Comparison of ENCODE assay signal across 12 cellular contexts in the genomic region with DNA sequence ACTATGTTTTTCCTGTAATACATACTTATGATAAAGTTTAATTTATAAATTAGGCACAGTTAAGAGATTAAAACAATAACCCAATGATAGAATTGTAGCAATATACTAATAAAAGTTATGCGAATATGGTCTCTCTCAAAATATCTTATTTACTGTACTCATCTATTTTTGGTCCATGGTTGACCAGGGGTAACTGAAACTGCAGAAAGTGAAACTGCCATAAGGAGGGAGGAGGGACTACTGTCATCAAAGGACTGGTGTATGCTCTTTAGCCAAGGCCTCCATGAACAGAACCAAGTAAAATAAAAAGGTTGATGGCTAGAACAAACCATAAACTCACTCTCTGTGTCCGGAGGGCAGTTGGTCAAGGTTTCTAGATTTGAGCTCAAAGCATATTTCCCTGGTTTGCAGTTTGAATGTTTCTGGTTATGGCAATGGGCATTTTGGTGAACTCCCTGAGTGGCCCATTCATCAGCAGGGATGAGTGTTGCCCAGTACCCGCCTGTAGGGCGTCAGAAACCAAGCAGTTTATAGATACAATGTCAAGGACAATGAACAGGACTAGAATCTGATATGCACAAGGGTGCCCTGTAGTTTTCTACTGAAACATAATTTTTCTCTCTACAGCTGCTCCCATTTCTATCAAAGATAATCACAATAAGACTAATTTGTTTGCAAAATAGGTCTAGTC. TPM values are rescaled to one million over a fixed set of nuclear protein-coding genes. Genes with fewer than 3 reads are reported as not detected.
A peak's percentile ranks its signal among the peaks of the same experiment; 100 is the strongest.
DNase-seq lines count a peak whose midpoint lies in the region; ATAC-seq and FAIRE-seq lines count a peak whose summit lies in the region.
"Had no signal": no experiment of that assay in that cellular context is flagged by ENCODE, and none has a peak within 500 bp of the region (broad histone marks: within the 10 kb centered on the region; RNA-seq: fewer than 3 reads in every experiment).

No MANE protein-coding gene starts in this region.

- ATAC-seq in GM18519 (IDR thresholded peaks at IDR 0.05; ENCODE audit: low FRiP score, unreplicated experiment): peak; percentile 86
- peak; percentile 93 for ATAC-seq in GM21526 (IDR thresholded peaks at IDR 0.05; ENCODE audit: low FRiP score, unreplicated experiment)
- peak; percentile 91 for ATAC-seq in HG03097 (IDR thresholded peaks at IDR 0.05; ENCODE audit: low FRiP score, unreplicated experiment)
- no peak for ATAC-seq in T-helper 17 cell
- ATAC-seq: gastrocnemius medialis; stimulated activated naive CD8-positive, alpha-beta T cell treated with anti-CD3 and anti-CD28 coated beads, Interleukin-15, Interleukin-2, amounts not matched to agents 100 U/mL and 50 U/mL, for 24 hours had no signal

- H3K27me3 Mint-ChIP-seq in T-helper 17 cell: no peaks in the 10 kb centered on the region

- H3K4me3 Mint-ChIP-seq in T-helper 17 cell: no peak overlapping the region

- FAIRE-seq in RCC 7860 (lab: Jason Lieb, UNC): no peak

- H3K36me3 Mint-ChIP-seq in T-helper 17 cell (ENCODE audit: low read depth): no peaks in the 10 kb centered on the region

- no peaks in the 10 kb centered on the region for H3K9me3 ChIP-seq in T-helper 17 cell (ENCODE audit: control insufficient read depth, low read length, poor library complexity, severe bottlenecking)
- H3K9me3 ChIP-seq: gastrocnemius medialis had no signal

- peaks cover 29% of the 10 kb centered on the region for H3K4me1 Mint-ChIP-seq in T-helper 17 cell

- DNase-seq in OCI-M1 (lab: John Stamatoyannopoulos, UW) (peak; percentile 33), NCI-H2081 treated with DMSO at 0.1 percent for 48 hours (lab: John Stamatoyannopoulos, UW) (no peak), T-helper 17 cell (no peak), RCC 7860 (ENCODE audit: low spot score) (no peak)
- DNase-seq in stimulated activated CD4-positive, alpha-beta T cell treated with anti-CD3 and anti-CD28 coated beads, Interleukin-15, amount 100 ng/mL, for 24 hours: no peak
- DNase-seq: caudate nucleus; gastrocnemius medialis; NCI-H1694 treated with DMSO at 0.1 percent for 48 hours; stimulated activated naive CD8-positive, alpha-beta T cell treated with anti-CD3 and anti-CD28 coated beads, Interleukin-15, Interleukin-2, amounts not matched to agents 100 U/mL and 50 U/mL, for 24 hours had no signal

- no peak overlapping the region for H3K27ac Mint-ChIP-seq in T-helper 17 cell

RNA-seq across cellular contexts. Expression of a gene that starts 19.8 kb away (rescaled TPM):
- 10 to 100 TPM; 52.2 to 62.1 TPM for total RNA-seq in T-helper 17 cell
